Comparison of ENCODE assay signal across 8 cellular contexts in the genomic region with DNA sequence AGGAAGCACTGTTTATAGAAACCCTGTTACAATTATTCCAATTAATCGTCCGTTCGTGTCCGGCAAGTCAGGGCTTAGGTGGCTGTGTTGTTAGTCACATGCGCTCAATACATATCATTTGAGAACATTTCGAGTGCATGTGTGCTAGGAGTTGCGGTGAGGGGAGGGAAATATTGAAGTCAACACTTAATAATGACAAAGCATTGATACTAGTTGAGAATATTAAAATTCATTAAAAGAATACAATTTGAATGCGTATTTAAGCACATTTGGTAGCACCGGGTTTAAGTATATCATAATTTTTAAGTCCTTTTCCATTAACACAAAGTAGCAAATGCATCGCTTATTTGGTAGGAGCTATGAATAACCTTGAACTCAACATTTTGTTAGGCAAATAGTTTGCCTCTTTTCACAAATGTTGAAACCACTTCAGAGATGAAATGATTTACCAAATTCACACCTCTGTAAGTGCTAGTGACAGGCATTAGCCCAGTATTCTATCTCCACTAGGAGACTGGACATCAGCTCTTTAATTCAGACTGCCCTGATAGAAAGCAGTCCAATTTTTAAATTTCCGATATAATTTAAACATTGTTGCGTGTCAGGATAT. TPM values are rescaled to one million over a fixed set of nuclear protein-coding genes. Genes with fewer than 3 reads are reported as not detected.
A peak's percentile ranks its signal among the peaks of the same experiment; 100 is the strongest.
DNase-seq lines count a peak whose midpoint lies in the region; ATAC-seq, FAIRE-seq and TF ChIP-seq lines count a peak whose summit lies in the region.

No MANE protein-coding gene starts in this region.

- TF ChIP-seq CTCF in AG04450 (IDR thresholded peaks at IDR 0.05; ENCODE audit: low read depth, low read length): no peak
- no peak for TF ChIP-seq CTCF in bronchial epithelial cell (IDR thresholded peaks at IDR 0.05; ENCODE audit: insufficient read depth, low read length, severe bottlenecking)

- in situ Hi-C loops in ACHN (cut with HindIII; ENCODE audit: low pct_ligation_motif_present, low pct_unique_long_range_greater_than_20kb, low sequenced_read_pairs): no loop called here

- DNase-seq in AG04450 (ENCODE audit: low read depth, low spot score) (no peak), HT-29 (ENCODE audit: low spot score) (peak; percentile 40), bronchial epithelial cell (ENCODE audit: low read depth) (no peak), NCI-H2107 treated with DMSO at 0.1 percent for 48 hours (lab: John Stamatoyannopoulos, UW; ENCODE audit: unreplicated experiment) (no peak), ACHN (no peak), posterior vena cava (ENCODE audit: low spot score) (no peak)

- no peaks in the 10 kb centered on the region for H3K27me3 ChIP-seq in AG04450 (ENCODE audit: control insufficient read depth, insufficient read depth, low read length)
- H3K27me3 ChIP-seq in bronchial epithelial cell (ENCODE audit: control insufficient read depth, insufficient read depth, low read length): no peaks in the 10 kb centered on the region
- H3K27me3 ChIP-seq in muscle layer of colon (ENCODE audit: control insufficient read depth in 1 of 2, insufficient read depth in 2 of 2, low read length in 2 of 2): no peaks in the 10 kb centered on the region

- CTCF ChIA-PET in AG04450 (lab: Charles Lee): interaction anchor here (0.6 to 2.8 kb wide), 5 partner anchors 9 to 332 kb away, joined by 3 to 14 read pairs (median 4); no protein-coding TSS in a partner anchor

- POLR2A ChIA-PET in AG04450 (lab: Yijun Ruan, JAX): interaction anchor here (0.9 kb wide), 1 partner anchor 29 kb away, joined by 3 read pairs; no protein-coding TSS in a partner anchor

- H3K27ac ChIP-seq in AG04450 (ENCODE audit: low read depth, low read length): no peak overlapping the region
- H3K27ac ChIP-seq in muscle layer of colon (ENCODE audit: low read depth, low read length): peak overlapping the region; percentile 91

- no peak for FAIRE-seq in bronchial epithelial cell (lab: Jason Lieb, UNC)

- peak overlapping the region; percentile 87 for H3K9ac ChIP-seq in muscle layer of colon (ENCODE audit: low read length)

- peaks cover 3% of the 10 kb centered on the region for H3K36me3 ChIP-seq in bronchial epithelial cell (ENCODE audit: control insufficient read depth, insufficient read depth, low read length)
- no peaks in the 10 kb centered on the region for H3K36me3 ChIP-seq in muscle layer of colon (ENCODE audit: insufficient read depth, low read length)

- H3K9me3 ChIP-seq in AG04450 (ENCODE audit: control insufficient read depth, insufficient read depth, low read length): no peaks in the 10 kb centered on the region; the same call in 1 of the 2 replicates
- H3K9me3 ChIP-seq in muscle layer of colon (ENCODE audit: low read length): no peaks in the 10 kb centered on the region

- intact Hi-C loops in posterior vena cava (cut with DNase I): no loop called here

- ATAC-seq in HG02763 (IDR thresholded peaks at IDR 0.05; ENCODE audit: unreplicated experiment): no peak

- peak overlapping the region; percentile 85 for H3K4me3 ChIP-seq in AG04450 (ENCODE audit: low read depth, low read length)
- peak overlapping the region; percentile 81 for H3K4me3 ChIP-seq in bronchial epithelial cell (ENCODE audit: low read depth, low read length)
- peak overlapping the region; percentile 97 to 98 for H3K4me3 ChIP-seq in muscle layer of colon (ENCODE audit: low read depth in 1 of 2, low read length in 2 of 2)

- peaks cover 20% of the 10 kb centered on the region for H3K4me1 ChIP-seq in muscle layer of colon (ENCODE audit: insufficient read depth, low read length)

RNA-seq across cellular contexts. Expression of gene SERBP1, which starts 1.1 kb away (rescaled TPM):
- 180 and 273 TPM in 2 replicates for polyA plus RNA-seq in AG04450 (2011; rRNA removed)
- 122 and 135 TPM in 2 replicates for polyA minus RNA-seq in AG04450 (2011; rRNA and poly(A)+ RNA removed)
- 227 TPM in 2 replicates for total RNA-seq in HT-29 (2014; rRNA removed; shearing (Covaris generic))
- total RNA-seq in bronchial epithelial cell (247 and 282 TPM in 2 replicates), posterior vena cava (100 to 1,000 TPM; 119 to 139 TPM)
